8 cellular contexts compared by ENCODE assay signal in the genomic region with DNA sequence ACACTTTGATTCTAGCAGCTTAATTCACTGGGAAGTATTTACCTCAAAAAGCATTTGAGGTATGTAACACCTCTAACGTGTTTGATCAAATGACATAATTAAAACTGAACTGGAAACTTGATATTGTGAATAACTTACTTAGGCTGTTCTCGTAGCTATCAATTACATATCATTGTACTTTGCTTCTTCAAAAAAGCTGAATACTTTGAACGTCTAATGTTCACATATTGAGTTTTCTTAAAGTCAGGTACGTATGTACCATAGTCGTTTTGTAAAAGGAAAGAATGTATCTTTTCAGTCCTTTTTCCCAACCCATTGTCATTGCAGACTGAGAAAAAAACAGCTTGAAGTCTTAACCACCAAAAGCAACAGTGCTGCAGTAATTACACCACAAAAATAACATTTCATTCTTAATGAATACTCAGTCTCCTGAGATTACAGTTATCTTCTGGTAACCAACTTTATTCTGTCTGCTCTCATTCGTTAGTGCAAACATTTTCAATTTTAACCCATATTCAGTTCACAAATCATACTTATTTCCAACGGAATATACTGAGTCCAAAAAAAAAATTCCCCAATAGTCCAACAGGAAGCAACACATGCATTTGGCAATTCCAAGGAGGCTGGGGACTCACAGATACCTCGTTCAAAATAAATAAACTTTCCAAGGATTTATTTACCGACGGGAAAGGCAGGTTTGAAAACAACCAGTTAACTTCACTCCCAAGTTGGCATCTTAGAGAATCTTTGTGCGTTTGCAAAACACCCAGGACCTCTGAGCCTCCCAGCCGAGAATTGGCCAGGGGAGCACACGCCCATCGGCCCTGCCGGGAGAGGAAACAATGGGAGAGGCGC. TPM values are rescaled to one million over a fixed set of nuclear protein-coding genes. Genes with fewer than 3 reads are reported as not detected.
DNase-seq lines count a peak whose midpoint lies in the region; ATAC-seq, FAIRE-seq and TF ChIP-seq lines count a peak whose summit lies in the region.

No MANE protein-coding gene starts in this region.

- ATAC-seq in SK-N-SH treated with all-trans-retinoic acid at 6 μM for 48 hours: peak; percentile 11
- peak; percentile 14 for ATAC-seq in foreskin keratinocyte

- POLR2A ChIA-PET in HEK293 (lab: Yijun Ruan, JAX): interaction anchor here (1.0 to 1.4 kb wide), 2 partner anchors 14 to 164 kb away, joined by 3 to 4 read pairs; partner anchors contain the start of gene ATF2

- peak; percentile 33 for DNase-seq in COR-L47 (lab: John Stamatoyannopoulos, UW)
- DNase-seq in foreskin keratinocyte: no peak
- no peak for DNase-seq in retinal pigment epithelial cell (ENCODE audit: low read depth)
- no peak for DNase-seq in D341Med (ENCODE audit: low spot score)
- no peak for DNase-seq in germinal center (ENCODE audit: low spot score)
- DNase-seq in D721Med (ENCODE audit: insufficient read length, low spot score): no peak

- H3K4me3 ChIP-seq in HEK293 (ENCODE audit: low read depth, low read length): peak overlapping the region; percentile 62
- H3K4me3 ChIP-seq in retinal pigment epithelial cell (ENCODE audit: low read length): peak overlapping the region; percentile 65

- no peaks in the 10 kb centered on the region for H3K9me3 ChIP-seq in HEK293 (ENCODE audit: control insufficient read depth, insufficient read depth, low read depth, low read length)

- H3K27me3 ChIP-seq in foreskin keratinocyte: peaks cover 82% of the 10 kb centered on the region

- H3K36me3 ChIP-seq in HEK293 (ENCODE audit: control insufficient read depth in 2 of 2, insufficient read depth in 1 of 2, low read length in 2 of 2): no peaks in the 10 kb centered on the region; a peak in 1 of 3 replicates

- H3K27ac ChIP-seq in HEK293 (ENCODE audit: extremely low read depth, low read depth, low read length): peak overlapping the region; percentile 58; the same call in 1 of the 2 replicates
- H3K27ac ChIP-seq in foreskin keratinocyte: no peak overlapping the region

- CTCF ChIA-PET in HEK293 (lab: Yijun Ruan, JAX): interaction anchor here (0.6 to 0.7 kb wide), 3 partner anchors 32 to 849 kb away, joined by 3 to 7 read pairs (median 3); no protein-coding TSS in a partner anchor

- FAIRE-seq in D721Med (lab: Jason Lieb, UNC): no peak

- TF ChIP-seq CTCF in HEK293 (tag by site-specific recombination; IDR thresholded peaks at IDR 0.05) (no peak), foreskin keratinocyte (conservative IDR thresholded peaks at IDR 0.05) (no peak), retinal pigment epithelial cell (conservative IDR thresholded peaks at IDR 0.05; ENCODE audit: low read depth, low read length) (no peak), D721Med (IDR thresholded peaks at IDR 0.05; ENCODE audit: insufficient read depth, missing control alignments) (no peak)

- H3K4me1 ChIP-seq in HEK293 (ENCODE audit: control insufficient read depth, insufficient read depth, low read length) (peaks cover 20% of the 10 kb centered on the region), foreskin keratinocyte (peaks cover 3% of the 10 kb centered on the region)

TF ChIP-seq in HEK293, 187 proteins besides CTCF, POLR2A, EP300 and RAD21 (continues in another document):
- no peak for TF ChIP-seq ZNF776 (tag by site-specific recombination; IDR thresholded peaks at IDR 0.05; ENCODE audit: borderline replicate concordance)
- TF ChIP-seq, protein P1, sequence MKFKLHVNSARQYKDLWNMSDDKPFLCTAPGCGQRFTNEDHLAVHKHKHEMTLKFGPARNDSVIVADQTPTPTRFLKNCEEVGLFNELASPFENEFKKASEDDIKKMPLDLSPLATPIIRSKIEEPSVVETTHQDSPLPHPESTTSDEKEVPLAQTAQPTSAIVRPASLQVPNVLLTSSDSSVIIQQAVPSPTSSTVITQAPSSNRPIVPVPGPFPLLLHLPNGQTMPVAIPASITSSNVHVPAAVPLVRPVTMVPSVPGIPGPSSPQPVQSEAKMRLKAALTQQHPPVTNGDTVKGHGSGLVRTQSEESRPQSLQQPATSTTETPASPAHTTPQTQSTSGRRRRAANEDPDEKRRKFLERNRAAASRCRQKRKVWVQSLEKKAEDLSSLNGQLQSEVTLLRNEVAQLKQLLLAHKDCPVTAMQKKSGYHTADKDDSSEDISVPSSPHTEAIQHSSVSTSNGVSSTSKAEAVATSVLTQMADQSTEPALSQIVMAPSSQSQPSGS (tag by site-specific recombination; IDR thresholded peaks at IDR 0.05; ENCODE audit: low read depth): 0 out of 2 replicates have a peak, but pooled peaks have one; percentile 49
- no peak for TF ChIP-seq ZNF248 (tag by site-specific recombination; IDR thresholded peaks at IDR 0.05)
- TF ChIP-seq, protein P2, sequence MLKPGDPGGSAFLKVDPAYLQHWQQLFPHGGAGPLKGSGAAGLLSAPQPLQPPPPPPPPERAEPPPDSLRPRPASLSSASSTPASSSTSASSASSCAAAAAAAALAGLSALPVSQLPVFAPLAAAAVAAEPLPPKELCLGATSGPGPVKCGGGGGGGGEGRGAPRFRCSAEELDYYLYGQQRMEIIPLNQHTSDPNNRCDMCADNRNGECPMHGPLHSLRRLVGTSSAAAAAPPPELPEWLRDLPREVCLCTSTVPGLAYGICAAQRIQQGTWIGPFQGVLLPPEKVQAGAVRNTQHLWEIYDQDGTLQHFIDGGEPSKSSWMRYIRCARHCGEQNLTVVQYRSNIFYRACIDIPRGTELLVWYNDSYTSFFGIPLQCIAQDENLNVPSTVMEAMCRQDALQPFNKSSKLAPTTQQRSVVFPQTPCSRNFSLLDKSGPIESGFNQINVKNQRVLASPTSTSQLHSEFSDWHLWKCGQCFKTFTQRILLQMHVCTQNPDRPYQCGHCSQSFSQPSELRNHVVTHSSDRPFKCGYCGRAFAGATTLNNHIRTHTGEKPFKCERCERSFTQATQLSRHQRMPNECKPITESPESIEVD (tag by site-specific recombination; IDR thresholded peaks at IDR 0.05): peak; percentile 91
- TF ChIP-seq IKZF3 (tag by site-specific recombination; IDR thresholded peaks at IDR 0.05): peak; percentile 44; the same call in 1 of the 2 replicates

TF ChIP-seq in SK-N-SH treated with all-trans-retinoic acid at 6 μM for 48 hours, 23 proteins besides CTCF, POLR2A, EP300 and RAD21 (continues in another document):
- no peak for TF ChIP-seq PPARA (CRISPR knock-in tag; IDR thresholded peaks at IDR 0.05; ENCODE audit: borderline replicate concordance)
- TF ChIP-seq PATZ1 (CRISPR knock-in tag; IDR thresholded peaks at IDR 0.05; ENCODE audit: borderline replicate concordance): no peak
- TF ChIP-seq CSDC2 (CRISPR knock-in tag; IDR thresholded peaks at IDR 0.05): no peak
- TF ChIP-seq, protein P3, sequence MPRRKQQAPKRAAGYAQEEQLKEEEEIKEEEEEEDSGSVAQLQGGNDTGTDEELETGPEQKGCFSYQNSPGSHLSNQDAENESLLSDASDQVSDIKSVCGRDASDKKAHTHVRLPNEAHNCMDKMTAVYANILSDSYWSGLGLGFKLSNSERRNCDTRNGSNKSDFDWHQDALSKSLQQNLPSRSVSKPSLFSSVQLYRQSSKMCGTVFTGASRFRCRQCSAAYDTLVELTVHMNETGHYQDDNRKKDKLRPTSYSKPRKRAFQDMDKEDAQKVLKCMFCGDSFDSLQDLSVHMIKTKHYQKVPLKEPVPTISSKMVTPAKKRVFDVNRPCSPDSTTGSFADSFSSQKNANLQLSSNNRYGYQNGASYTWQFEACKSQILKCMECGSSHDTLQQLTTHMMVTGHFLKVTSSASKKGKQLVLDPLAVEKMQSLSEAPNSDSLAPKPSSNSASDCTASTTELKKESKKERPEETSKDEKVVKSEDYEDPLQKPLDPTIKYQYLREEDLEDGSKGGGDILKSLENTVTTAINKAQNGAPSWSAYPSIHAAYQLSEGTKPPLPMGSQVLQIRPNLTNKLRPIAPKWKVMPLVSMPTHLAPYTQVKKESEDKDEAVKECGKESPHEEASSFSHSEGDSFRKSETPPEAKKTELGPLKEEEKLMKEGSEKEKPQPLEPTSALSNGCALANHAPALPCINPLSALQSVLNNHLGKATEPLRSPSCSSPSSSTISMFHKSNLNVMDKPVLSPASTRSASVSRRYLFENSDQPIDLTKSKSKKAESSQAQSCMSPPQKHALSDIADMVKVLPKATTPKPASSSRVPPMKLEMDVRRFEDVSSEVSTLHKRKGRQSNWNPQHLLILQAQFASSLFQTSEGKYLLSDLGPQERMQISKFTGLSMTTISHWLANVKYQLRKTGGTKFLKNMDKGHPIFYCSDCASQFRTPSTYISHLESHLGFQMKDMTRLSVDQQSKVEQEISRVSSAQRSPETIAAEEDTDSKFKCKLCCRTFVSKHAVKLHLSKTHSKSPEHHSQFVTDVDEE (CRISPR knock-in tag; IDR thresholded peaks at IDR 0.05): no peak
- no peak for TF ChIP-seq ZFP30 (CRISPR knock-in tag; IDR thresholded peaks at IDR 0.05)
- TF ChIP-seq ARNTL (CRISPR knock-in tag; IDR thresholded peaks at IDR 0.05; ENCODE audit: borderline replicate concordance, low read depth): no peak
- no peak for TF ChIP-seq ZC3H10 (CRISPR knock-in tag; IDR thresholded peaks at IDR 0.05)
- TF ChIP-seq GLIS3 (CRISPR knock-in tag; IDR thresholded peaks at IDR 0.05): no peak
- no peak for TF ChIP-seq ZNF565 (CRISPR knock-in tag; conservative IDR thresholded peaks at IDR 0.05; ENCODE audit: low read depth)
- TF ChIP-seq ESRRG (CRISPR knock-in tag; IDR thresholded peaks at IDR 0.05): no peak
- no peak for TF ChIP-seq ISL1 (CRISPR knock-in tag; IDR thresholded peaks at IDR 0.05)

RNA-seq across cellular contexts. Expression of gene CHN1, which starts 1.1 kb away (rescaled TPM):
- 0.42 and 0.75 TPM in 2 replicates for total RNA-seq in foreskin keratinocyte
- polyA plus RNA-seq in foreskin keratinocyte: 0.47 and 0.48 TPM in 2 replicates
